1 cellular context compared by ENCODE assay signal in the genomic region with DNA sequence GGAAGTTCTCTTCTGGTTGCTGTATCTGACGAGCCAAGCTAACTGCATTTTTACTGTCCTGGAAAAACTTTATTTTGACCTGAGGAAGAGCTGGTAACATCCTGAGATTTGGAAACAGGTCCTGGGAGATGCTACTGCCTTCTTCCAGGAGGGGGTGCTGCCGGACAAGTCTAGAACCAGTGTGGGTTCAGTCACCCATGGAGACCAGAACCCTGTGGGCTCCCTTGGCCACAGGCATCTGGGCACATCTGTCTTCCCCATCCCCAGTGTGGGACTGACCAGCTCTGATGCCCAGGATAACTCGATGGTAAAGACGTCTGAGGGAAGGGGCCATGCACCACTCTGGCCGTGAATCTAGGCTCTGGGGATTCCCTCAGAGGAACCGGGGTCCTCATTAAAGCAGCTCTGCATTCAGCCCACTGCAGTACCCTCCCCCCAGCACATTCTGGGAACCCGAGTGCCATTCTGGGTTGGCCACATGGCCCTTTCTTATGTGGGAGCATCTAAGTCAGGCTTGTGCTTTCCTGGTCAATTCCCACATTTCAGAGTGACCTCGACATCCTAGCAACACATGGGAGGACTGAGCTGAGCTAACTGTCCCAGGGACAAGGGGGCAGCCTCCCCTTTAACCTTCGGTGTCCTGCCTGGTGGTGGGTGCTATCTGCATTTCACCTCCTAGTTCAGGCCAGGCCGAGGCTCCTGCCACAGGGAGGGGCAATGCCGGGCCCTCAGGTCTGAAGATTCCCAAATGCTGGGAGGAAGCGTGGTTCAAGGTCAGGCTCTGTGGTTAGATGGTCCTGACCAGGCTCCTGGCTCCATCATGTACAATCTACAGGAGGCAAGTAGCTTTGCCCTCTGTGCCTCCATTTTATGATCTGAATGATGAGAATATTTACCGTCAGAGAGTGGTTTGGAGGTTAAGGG.
TF ChIP-seq lines count a peak whose summit lies in the region.

No MANE protein-coding gene starts in this region.

TF ChIP-seq in HEK293, 187 proteins besides CTCF, POLR2A, EP300 and RAD21 (continued from another document):
- TF ChIP-seq, protein P1, sequence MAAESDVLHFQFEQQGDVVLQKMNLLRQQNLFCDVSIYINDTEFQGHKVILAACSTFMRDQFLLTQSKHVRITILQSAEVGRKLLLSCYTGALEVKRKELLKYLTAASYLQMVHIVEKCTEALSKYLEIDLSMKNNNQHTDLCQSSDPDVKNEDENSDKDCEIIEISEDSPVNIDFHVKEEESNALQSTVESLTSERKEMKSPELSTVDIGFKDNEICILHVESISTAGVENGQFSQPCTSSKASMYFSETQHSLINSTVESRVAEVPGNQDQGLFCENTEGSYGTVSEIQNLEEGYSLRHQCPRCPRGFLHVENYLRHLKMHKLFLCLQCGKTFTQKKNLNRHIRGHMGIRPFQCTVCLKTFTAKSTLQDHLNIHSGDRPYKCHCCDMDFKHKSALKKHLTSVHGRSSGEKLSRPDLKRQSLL (tag by site-specific recombination; IDR thresholded peaks at IDR 0.05) = no peak
- TF ChIP-seq ZNF560 (tag by site-specific recombination; IDR thresholded peaks at IDR 0.05; ENCODE audit: borderline replicate concordance) (no peak), ZNF433 (tag by site-specific recombination; IDR thresholded peaks at IDR 0.05; ENCODE audit: low read depth) (no peak)
